Comparison of ENCODE assay signal across 22 cellular contexts in genomic region chr13:29511980-29512379, GRCh38.
DNase-seq lines count a peak whose midpoint lies in the region; ATAC-seq and TF ChIP-seq lines count a peak whose summit lies in the region.
"Had no signal": no experiment of that assay in that cellular context is flagged by ENCODE, and none has a peak within 500 bp of the region (broad histone marks: within the 10 kb centered on the region; RNA-seq: fewer than 3 reads in every experiment).

No MANE protein-coding gene starts in this region.

- H2BK12ac ChIP-seq in mesenchymal stem cell (ENCODE audit: low read length in 2 of 2): no peak overlapping the region

- no peak overlapping the region for H3K4me2 ChIP-seq in mesenchymal stem cell (ENCODE audit: low read length, poor library complexity, severe bottlenecking)
- no peak overlapping the region for H3K4me2 ChIP-seq in mesendoderm (ENCODE audit: low read length)
- H3K4me2 ChIP-seq: GM23338, hepatocyte, neural progenitor cell had no signal

- peaks cover 37% of the 10 kb centered on the region for H3K36me3 Mint-ChIP-seq in stimulated activated naive CD8-positive, alpha-beta T cell treated with anti-CD3 and anti-CD28 coated beads, Interleukin-15, Interleukin-2, amounts not matched to agents 100 ng/mL and 50 ng/mL, for 24 hours (ENCODE audit: low read depth)

- no peak overlapping the region for H3K27ac ChIP-seq in mesenchymal stem cell (ENCODE audit: low read length, poor library complexity, severe bottlenecking)
- no peak overlapping the region for H3K27ac ChIP-seq in spleen
- H3K27ac ChIP-seq in mesendoderm (ENCODE audit: low read depth, low read length): no peak overlapping the region
- H3K27ac ChIP-seq: coronary artery, hepatocyte, neural progenitor cell had no signal

- no peaks in the 10 kb centered on the region for H3K4me1 Mint-ChIP-seq in stimulated activated naive CD8-positive, alpha-beta T cell treated with anti-CD3 and anti-CD28 coated beads, Interleukin-15, Interleukin-2, amounts not matched to agents 100 ng/mL and 50 ng/mL, for 24 hours (ENCODE audit: low read depth)
- H3K4me1 Mint-ChIP-seq: GM23338, WTC11 had no signal

- H3K27me3 ChIP-seq in mesenchymal stem cell (ENCODE audit: control insufficient read depth in 1 of 2, insufficient read depth in 1 of 2, low read length in 2 of 2) (no peaks in the 10 kb centered on the region), spleen (replicated peaks in 1 of 7) (no peaks in the 10 kb centered on the region), mesendoderm (ENCODE audit: insufficient read depth, low read length, poor library complexity) (no peaks in the 10 kb centered on the region)
- H3K27me3 ChIP-seq: hepatocyte, neural progenitor cell had no signal

- H4K91ac ChIP-seq in mesenchymal stem cell (ENCODE audit: low read length): no peak overlapping the region

- H3K56ac ChIP-seq in mesendoderm (ENCODE audit: low read length): no peak overlapping the region

- H2BK15ac ChIP-seq in mesenchymal stem cell (ENCODE audit: low read depth, poor library complexity, severe bottlenecking) (no peak overlapping the region), mesendoderm (replicated peaks; ENCODE audit: low read depth) (no peak overlapping the region)

- no peak for ATAC-seq in stimulated activated naive CD8-positive, alpha-beta T cell treated with anti-CD3 and anti-CD28 coated beads, Interleukin-15, Interleukin-2, amounts not matched to agents 100 U/mL and 50 U/mL, for 24 hours
- ATAC-seq in HG03196 (IDR thresholded peaks at IDR 0.05; ENCODE audit: unreplicated experiment): no peak
- ATAC-seq: activated CD8-positive, alpha-beta T cell treated with anti-CD3 and anti-CD28 coated beads for 36 hours; GM23338; stimulated activated naive CD8-positive, alpha-beta T cell treated with anti-CD3 and anti-CD28 coated beads, Interleukin-15, amount 100 ng/mL, for 72 hours; WTC11 had no signal

- peaks cover 29% of the 10 kb centered on the region for H3K79me1 ChIP-seq in mesenchymal stem cell (replicated peaks; ENCODE audit: low read length, poor library complexity, severe bottlenecking)
- no peaks in the 10 kb centered on the region for H3K79me1 ChIP-seq in mesendoderm (ENCODE audit: low read length)

- peaks cover 40 to 60% of the 10 kb centered on the region in 2 experiments for H3K36me3 ChIP-seq in mesenchymal stem cell (ENCODE audit: control insufficient read depth in 1 of 2, insufficient read depth in 2 of 2, low read depth in 1 of 2, low read length in 2 of 2)
- H3K36me3 ChIP-seq in spleen: peaks cover 0 to 71% (median 23%) of the 10 kb centered on the region in 6 donors
- peaks cover 19% of the 10 kb centered on the region for H3K36me3 ChIP-seq in mesendoderm (ENCODE audit: control insufficient read depth, insufficient read depth, low read length)
- H3K36me3 ChIP-seq: neural progenitor cell had no signal

- H3K18ac ChIP-seq in mesenchymal stem cell (ENCODE audit: low read depth in 1 of 2, low read length in 2 of 2) (no peak overlapping the region), mesendoderm (ENCODE audit: low read length) (no peak overlapping the region)

- DNase-seq in stimulated activated naive CD8-positive, alpha-beta T cell treated with anti-CD3 and anti-CD28 coated beads, Interleukin-15, Interleukin-2, amounts not matched to agents 100 U/mL and 50 U/mL, for 24 hours: no peak
- DNase-seq in cardiac fibroblast (ENCODE audit: low read depth in 2 of 2) (peak; percentile 60 to 69), mesenchymal stem cell (no peak), spleen (no peak), GM19240 (ENCODE audit: insufficient read length, low spot score) (no peak), mesendoderm (no peak)
- DNase-seq: activated CD8-positive, alpha-beta T cell treated with anti-CD3 and anti-CD28 coated beads for 36 hours; COR-L47; erythroblast; NCI-H2081 treated with DMSO at 0.1 percent for 48 hours; SHP77 treated with DMSO at 0.1 percent for 48 hours; stimulated activated CD4-positive, alpha-beta T cell treated with anti-CD3 and anti-CD28 coated beads, Interleukin-15, amount 100 ng/mL, for 24 hours; stimulated activated naive CD8-positive, alpha-beta T cell treated with anti-CD3 and anti-CD28 coated beads, Interleukin-15, amount 100 ng/mL, for 72 hours; T-helper 2 cell had no signal

- H2BK5ac ChIP-seq in mesenchymal stem cell (ENCODE audit: low read depth, low read length, poor library complexity, severe bottlenecking) (no peak overlapping the region), mesendoderm (ENCODE audit: low read length) (no peak overlapping the region)

- H3K79me2 ChIP-seq in mesendoderm (ENCODE audit: control insufficient read depth, insufficient read depth, low read length): no peaks in the 10 kb centered on the region
- H3K79me2 ChIP-seq: hepatocyte had no signal

- peak overlapping the region; percentile 8 for H3K9ac ChIP-seq in mesenchymal stem cell (ENCODE audit: low read length)
- H3K9ac ChIP-seq in mesendoderm (ENCODE audit: low read length): no peak overlapping the region
- H3K9ac ChIP-seq: neural progenitor cell had no signal

- H3K9me3 ChIP-seq in mesenchymal stem cell (ENCODE audit: control insufficient read depth, low read length) (no peaks in the 10 kb centered on the region), spleen (no peaks in the 10 kb centered on the region)

- WGBS in mesenchymal stem cell: 94% methylated on average over 8 of the region's 8 CpGs
- WGBS in spleen, 5 donors: 77 to 87% (median 80%) methylated on average over 8 of the region's 8 CpGs
- no CpG with 5 or more reads among the region's 8 CpGs for WGBS in mesendoderm (ENCODE audit: extremely low coverage, insufficient coverage, low lambda C conversion rate)

- no peak overlapping the region for H4K5ac ChIP-seq in mesendoderm (ENCODE audit: low read length)

- no peak overlapping the region for H2AFZ ChIP-seq in mesenchymal stem cell (ENCODE audit: low read depth, low read length)
- H2AFZ ChIP-seq: GM23338, hepatocyte, neural progenitor cell had no signal

- H3K4me1 ChIP-seq in mesenchymal stem cell (ENCODE audit: control insufficient read depth, insufficient read depth, low read depth, low read length) (peaks cover 25% of the 10 kb centered on the region), spleen (peaks cover 0 to 38% (median 25%) of the 10 kb centered on the region in 6 donors), mesendoderm (ENCODE audit: control insufficient read depth, low read depth, low read length) (no peaks in the 10 kb centered on the region)
- H3K4me1 ChIP-seq: neural progenitor cell had no signal

- H3K27me3 Mint-ChIP-seq in stimulated activated naive CD8-positive, alpha-beta T cell treated with anti-CD3 and anti-CD28 coated beads, Interleukin-15, Interleukin-2, amounts not matched to agents 100 ng/mL and 50 ng/mL, for 24 hours: no peaks in the 10 kb centered on the region
- H3K27me3 Mint-ChIP-seq: activated CD8-positive, alpha-beta T cell treated with anti-CD3 and anti-CD28 coated beads for 36 hours; stimulated activated naive CD8-positive, alpha-beta T cell treated with anti-CD3 and anti-CD28 coated beads, Interleukin-15, amount 100 ng/mL, for 72 hours had no signal

- H3K4ac ChIP-seq in mesenchymal stem cell (ENCODE audit: low read depth in 1 of 2, low read length in 2 of 2) (no peak overlapping the region), mesendoderm (ENCODE audit: low read depth, low read length) (no peak overlapping the region)

- no peak for TF ChIP-seq POLR2A in spleen (IDR thresholded peaks at IDR 0.05)

- no peak overlapping the region for H3K14ac ChIP-seq in mesenchymal stem cell (ENCODE audit: low read length in 2 of 2)

- no peak for TF ChIP-seq CTCF in cardiac fibroblast (IDR thresholded peaks at IDR 0.05; ENCODE audit: low read depth, low read length)
- no peak for TF ChIP-seq CTCF in spleen (IDR thresholded peaks at IDR 0.05 in 8 of 11, conservative IDR thresholded peaks at IDR 0.05 in 3 of 11)

- H4K8ac ChIP-seq in mesenchymal stem cell (ENCODE audit: low read length) (no peak overlapping the region), mesendoderm (ENCODE audit: low read depth, low read length) (no peak overlapping the region)

- H2BK120ac ChIP-seq in mesenchymal stem cell (ENCODE audit: low read depth, low read length): no peak overlapping the region
- no peak overlapping the region for H2BK120ac ChIP-seq in mesendoderm (ENCODE audit: low read depth, low read length)

- intact Hi-C loops in spleen (cut with DNase I; ENCODE audit: low total_unique reads): no loop called here

- no peak overlapping the region for H3K4me3 Mint-ChIP-seq in stimulated activated naive CD8-positive, alpha-beta T cell treated with anti-CD3 and anti-CD28 coated beads, Interleukin-15, Interleukin-2, amounts not matched to agents 100 ng/mL and 50 ng/mL, for 24 hours
- H3K4me3 Mint-ChIP-seq: activated CD8-positive, alpha-beta T cell treated with anti-CD3 and anti-CD28 coated beads for 36 hours; activated T-helper 1 cell treated with anti-CD3 and anti-CD28 coated beads, Interleukin-12 subunit alpha, Interleukin-12 subunit beta, Interleukin-2, Interleukin-4 antibody, amounts not matched to agents 30 ng/mL and 10 ng/mL and 1 ng/mL, durations not matched to agents 14 hours and 24 hours and 36 hours; GM23338; neural progenitor cell; stimulated activated naive CD8-positive, alpha-beta T cell treated with anti-CD3 and anti-CD28 coated beads, Interleukin-15, amount 100 ng/mL, for 72 hours; WTC11 had no signal

- H2AK5ac ChIP-seq in mesenchymal stem cell (ENCODE audit: low read length, severe bottlenecking) (no peak overlapping the region), mesendoderm (ENCODE audit: low read length) (no peak overlapping the region)

- no peaks in the 10 kb centered on the region for H3K9me3 Mint-ChIP-seq in stimulated activated naive CD8-positive, alpha-beta T cell treated with anti-CD3 and anti-CD28 coated beads, Interleukin-15, Interleukin-2, amounts not matched to agents 100 ng/mL and 50 ng/mL, for 24 hours
- H3K9me3 Mint-ChIP-seq: activated CD8-positive, alpha-beta T cell treated with anti-CD3 and anti-CD28 coated beads for 36 hours; activated T-helper 1 cell treated with anti-CD3 and anti-CD28 coated beads, Interleukin-12 subunit alpha, Interleukin-12 subunit beta, Interleukin-2, Interleukin-4 antibody, amounts not matched to agents 30 ng/mL and 10 ng/mL and 1 ng/mL, durations not matched to agents 14 hours and 24 hours and 36 hours; GM23338; neural progenitor cell; stimulated activated naive CD8-positive, alpha-beta T cell treated with anti-CD3 and anti-CD28 coated beads, Interleukin-15, amount 100 ng/mL, for 72 hours; WTC11 had no signal

- H3K4me3 ChIP-seq in cardiac fibroblast (replicated peaks in 1 of 2; ENCODE audit: low read depth in 2 of 2, low read length in 2 of 2): no peak overlapping the region
- H3K4me3 ChIP-seq in mesenchymal stem cell (ENCODE audit: insufficient read depth in 1 of 2, low read depth in 1 of 2, low read length in 2 of 2): no peak overlapping the region
- no peak overlapping the region for H3K4me3 ChIP-seq in spleen
- no peak overlapping the region for H3K4me3 ChIP-seq in mesendoderm (ENCODE audit: low read length)
- H3K4me3 ChIP-seq: coronary artery, GM23338, hepatocyte, neural progenitor cell had no signal

- H3K27ac Mint-ChIP-seq in stimulated activated naive CD8-positive, alpha-beta T cell treated with anti-CD3 and anti-CD28 coated beads, Interleukin-15, Interleukin-2, amounts not matched to agents 100 ng/mL and 50 ng/mL, for 24 hours: peak overlapping the region; percentile 71
- H3K27ac Mint-ChIP-seq: activated CD8-positive, alpha-beta T cell treated with anti-CD3 and anti-CD28 coated beads for 36 hours; GM23338; neural progenitor cell; WTC11 had no signal

- H3K23ac ChIP-seq in mesenchymal stem cell (ENCODE audit: low read length in 2 of 2) (no peak overlapping the region), mesendoderm (ENCODE audit: low read length) (no peak overlapping the region)

Comparison
In these comparisons a context has a peak if more than half of its experiments do, and no peak if none do; other contexts are left out.
1. DNase-seq: peak in cardiac fibroblast (2 of 2); none in stimulated activated naive CD8-positive, alpha-beta T cell treated with anti-CD3 and anti-CD28 coated beads, Interleukin-15, Interleukin-2, amounts not matched to agents 100 U/mL and 50 U/mL, for 24 hours (single experiment), mesenchymal stem cell (single experiment), spleen (single experiment), GM19240 (single experiment) and mesendoderm (single experiment).